ENCODE assay signal across 1 cellular context in genomic region chr2:70946832-70947442, GRCh38.
TF ChIP-seq lines count a peak whose summit lies in the region.

No MANE protein-coding gene starts in this region.

TF ChIP-seq in endothelial cell of umbilical vein, 7 proteins besides CTCF, POLR2A, EP300 and RAD21:
- TF ChIP-seq GATA2 (IDR thresholded peaks at IDR 0.05; ENCODE audit: insufficient read depth, insufficient read length, low read depth, low read length) (no peak), POLR2AphosphoS5 (IDR thresholded peaks at IDR 0.05; ENCODE audit: insufficient read depth, low read depth, low read length) (no peak), FOS (IDR thresholded peaks at IDR 0.05; ENCODE audit: borderline replicate concordance, insufficient read depth, low read length) (no peak), MYC (IDR thresholded peaks at IDR 0.05; ENCODE audit: low read depth, low read length) (no peak), JUN (IDR thresholded peaks at IDR 0.05; ENCODE audit: borderline replicate concordance, insufficient read depth, insufficient read length, low read depth) (no peak), MAX (IDR thresholded peaks at IDR 0.05; ENCODE audit: insufficient read depth, insufficient read length) (no peak), EZH2 (IDR thresholded peaks at IDR 0.05; ENCODE audit: borderline replicate concordance, low read depth, low read length, severe bottlenecking) (no peak)
TF ChIP-seq in endothelial cell of umbilical vein: peak in this region for 0.
